ENCODE assay signal across 10 cellular contexts in genomic region chr19:47780215-47780551, GRCh38. TPM values are rescaled to one million over a fixed set of nuclear protein-coding genes. Genes with fewer than 3 reads are reported as not detected.
DNase-seq lines count a peak whose midpoint lies in the region; ATAC-seq and TF ChIP-seq lines count a peak whose summit lies in the region.
"Had no signal": no experiment of that assay in that cellular context is flagged by ENCODE, and none has a peak within 500 bp of the region (broad histone marks: within the 10 kb centered on the region; RNA-seq: fewer than 3 reads in every experiment).

No MANE protein-coding gene starts in this region.

- H3K36me3 Mint-ChIP-seq in neural crest cell (ENCODE audit: low read depth): peaks cover 13% of the 10 kb centered on the region

- no peaks in the 10 kb centered on the region for H3K9me2 ChIP-seq in PC-3 (replicated peaks; ENCODE audit: low read length)

- H3K27me3 ChIP-seq in PC-3 (ENCODE audit: low read length): no peaks in the 10 kb centered on the region
- no peaks in the 10 kb centered on the region for H3K27me3 ChIP-seq in endocrine pancreas (ENCODE audit: control insufficient read depth, insufficient read depth, low read length)

- H3K4me3 ChIP-seq in AG10803 (ENCODE audit: low read length): peak overlapping the region; percentile 90
- peak overlapping the region; percentile 97 for H3K4me3 ChIP-seq in PC-3 (ENCODE audit: low read length)
- H3K4me3 ChIP-seq in endocrine pancreas (ENCODE audit: control insufficient read depth, insufficient read depth, low read length): no peak overlapping the region

- no peak for ATAC-seq in PC-3
- ATAC-seq in GM21526 (IDR thresholded peaks at IDR 0.05; ENCODE audit: low FRiP score, unreplicated experiment): no peak
- ATAC-seq in HG02938 (IDR thresholded peaks at IDR 0.05; ENCODE audit: unreplicated experiment): no peak
- ATAC-seq in GM21737 (IDR thresholded peaks at IDR 0.05; ENCODE audit: unreplicated experiment): no peak
- no peak for ATAC-seq in HG02798 (IDR thresholded peaks at IDR 0.05; ENCODE audit: poor library complexity, unreplicated experiment)

- H3K27ac Mint-ChIP-seq in neural crest cell (ENCODE audit: unreplicated experiment): no peak overlapping the region

- H3F3A ChIP-seq in PC-3 (ENCODE audit: low read length, unreplicated experiment): no peaks in the 10 kb centered on the region

- peaks cover 8% of the 10 kb centered on the region for H3K4me1 ChIP-seq in PC-3 (ENCODE audit: insufficient read depth, low read length)
- H3K4me1 ChIP-seq in endocrine pancreas (ENCODE audit: control insufficient read depth, insufficient read depth, low read length): no peaks in the 10 kb centered on the region

- H3K27ac ChIP-seq in PC-3 (ENCODE audit: low read length): no peak overlapping the region

- no peaks in the 10 kb centered on the region for H4K20me1 ChIP-seq in PC-3 (ENCODE audit: low read length)

- peak overlapping the region; percentile 78 for H3K4me3 Mint-ChIP-seq in neural crest cell

- H3K9me3 ChIP-seq in PC-3 (ENCODE audit: low read length): no peaks in the 10 kb centered on the region
- H3K9me3 ChIP-seq in endocrine pancreas (ENCODE audit: control insufficient read depth, low read length): no peaks in the 10 kb centered on the region

- intact Hi-C loops in PC-3 (cut with micrococcal nuclease): no loop called here

- H3K9ac ChIP-seq in PC-3 (ENCODE audit: low read length) (no peak overlapping the region), endocrine pancreas (ENCODE audit: control insufficient read depth, insufficient read depth, low read length) (peak overlapping the region; percentile 76)

- peaks cover 25% of the 10 kb centered on the region for H3K79me2 ChIP-seq in PC-3 (ENCODE audit: low read length)

- H3K4me1 Mint-ChIP-seq in neural crest cell: peaks cover 21% of the 10 kb centered on the region

- peak overlapping the region; percentile 97 for H3K4me2 ChIP-seq in PC-3 (ENCODE audit: low read length)

- CTCF ChIA-PET in PC-3 (lab: Charles Lee): no interaction called here

- BruUV-seq in PC-3 (replicated peaks; lab: Mats Ljungman, UMichigan): no TSS peak

- H3K9me3 Mint-ChIP-seq in neural crest cell: no peaks in the 10 kb centered on the region

- POLR2A ChIA-PET in PC-3 (lab: Charles Lee; ENCODE audit: unreplicated experiment): no interaction called here

- no peak for TF ChIP-seq CTCF in AG10803 (conservative IDR thresholded peaks at IDR 0.05; ENCODE audit: low read length)
- TF ChIP-seq CTCF in PC-3 (conservative IDR thresholded peaks at IDR 0.05; ENCODE audit: low read depth, low read length): no peak
- no peak for TF ChIP-seq CTCF in neural crest cell (conservative IDR thresholded peaks at IDR 0.05)

- no peak for DNase-seq in AG10803 (ENCODE audit: low read depth)
- DNase-seq in PC-3: no peak
- no peak for DNase-seq in neural crest cell (ENCODE audit: low read depth, low spot score)
- DNase-seq: NCI-H187 had no signal

- no peaks in the 10 kb centered on the region for H3K27me3 Mint-ChIP-seq in neural crest cell (ENCODE audit: low read depth)

- peaks cover 8% of the 10 kb centered on the region for H3K36me3 ChIP-seq in PC-3 (ENCODE audit: low read depth, low read length)
- peaks cover 3% of the 10 kb centered on the region for H3K36me3 ChIP-seq in endocrine pancreas (ENCODE audit: control insufficient read depth, insufficient read depth, low read length)

- no peak overlapping the region for H2AFZ ChIP-seq in PC-3 (ENCODE audit: low read length)

RNA-seq across cellular contexts. Expression of gene SELENOW, which starts 1.7 kb away (rescaled TPM):
- total RNA-seq in PC-3 (2014; rRNA removed): 277 and 278 TPM in 2 replicates
- total RNA-seq in neural crest cell: 175 and 179 TPM in 2 replicates

RNA-seq across cellular contexts. Expression of gene TPRX1, which starts 24.2 kb away (rescaled TPM):
- not detected in 2 replicates for total RNA-seq in PC-3 (2014; rRNA removed)
- not detected in 2 replicates for total RNA-seq in neural crest cell
- total RNA-seq: activated CD8-positive, alpha-beta memory T cell treated with anti-CD3 and anti-CD28 coated beads for 36 hours had no signal

RNA-seq across cellular contexts. Expression of gene NOP53, which starts 34.8 kb away (rescaled TPM):
- total RNA-seq in PC-3 (2014; rRNA removed) (61.5 and 83.9 TPM in 2 replicates), neural crest cell (285 and 304 TPM in 2 replicates)

RNA-seq across cellular contexts. Expression of gene CRX, which starts 41.6 kb away (rescaled TPM):
- not detected in 2 replicates for total RNA-seq in PC-3 (2014; rRNA removed)
- not detected in 2 replicates for total RNA-seq in neural crest cell
- total RNA-seq: activated CD8-positive, alpha-beta memory T cell treated with anti-CD3 and anti-CD28 coated beads for 36 hours had no signal
